13 cellular contexts compared by ENCODE assay signal in the genomic region with DNA sequence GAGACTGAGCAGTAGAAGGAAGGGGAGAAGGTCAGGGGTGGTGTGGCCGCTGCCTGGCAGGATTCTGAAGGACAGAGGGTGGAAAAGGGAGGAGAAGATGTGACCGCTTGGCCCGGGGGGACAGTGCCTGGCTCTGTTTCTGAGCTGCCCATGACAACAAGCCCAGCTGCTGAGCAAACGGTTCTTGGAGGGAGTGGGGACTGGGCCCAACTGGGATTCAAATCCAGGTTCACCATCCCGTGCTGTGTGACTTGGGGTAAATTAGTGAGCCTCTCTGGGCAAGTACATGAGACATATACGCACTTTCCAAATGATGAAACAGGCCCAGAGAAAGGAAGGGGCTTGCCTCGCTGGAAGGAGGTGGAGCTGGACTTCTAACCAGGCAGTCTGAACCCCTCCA. TPM values are rescaled to one million over a fixed set of nuclear protein-coding genes. Genes with fewer than 3 reads are reported as not detected.
"Had no signal": no experiment of that assay in that cellular context is flagged by ENCODE, and none has a peak within 500 bp of the region (broad histone marks: within the 10 kb centered on the region; RNA-seq: fewer than 3 reads in every experiment).

No MANE protein-coding gene starts in this region.

- H3K9me3 ChIP-seq: left lung had no signal

- H3K27ac ChIP-seq: gastroesophageal sphincter, hepatocyte, left lung had no signal

- H3K4me3 ChIP-seq: gastroesophageal sphincter, hepatocyte, left lung had no signal

- H3K36me3 ChIP-seq: gastroesophageal sphincter, left lung had no signal

- ATAC-seq: activated T-cell treated with anti-CD3 and anti-CD28 coated beads, Interleukin-2, amount 50 U/mL, for 72 hours; left lung had no signal

- H3K27me3 ChIP-seq: gastroesophageal sphincter had no signal

- DNase-seq: activated B cell treated with CpG ODN at 0.5 μM for 24 hours; activated CD4-positive, alpha-beta T cell treated with anti-CD3 and anti-CD28 coated beads, Interleukin-2, amount 10 ng/mL, durations not matched to agents 7 days and 5 days; activated CD8-positive, alpha-beta memory T cell treated with anti-CD3 and anti-CD28 coated beads, Interleukin-2, amount 50 U/mL, for 48 hours; activated gamma-delta T cell treated with Interleukin-2 at 50 U/mL for 16 hours; activated T-cell treated with anti-CD3 and anti-CD28 coated beads, Interleukin-2, amount 50 U/mL, for 72 hours; endodermal cell; islet precursor cell; SW 1271 had no signal

- H3K4me1 ChIP-seq: left lung had no signal

RNA-seq across cellular contexts. Expression of a gene that starts 23.3 kb away (rescaled TPM):
- total RNA-seq: activated B cell treated with CpG ODN at 0.5 μM for 24 hours; activated CD4-positive, alpha-beta T cell treated with anti-CD3 and anti-CD28 coated beads, Interleukin-2, amount 10 ng/mL, durations not matched to agents 7 days and 5 days; pulmonary artery endothelial cell; T-helper 2 cell treated with Interferon-gamma antibody and Interleukin-4, amounts not matched to agents 100 ng/mL and 5 ng/mL, for 36 hours had no signal

RNA-seq across cellular contexts. Expression of a gene that starts 44.5 kb away (rescaled TPM):
- total RNA-seq: activated CD4-positive, alpha-beta T cell treated with anti-CD3 and anti-CD28 coated beads, Interleukin-2, amount 10 ng/mL, durations not matched to agents 7 days and 5 days; T-helper 2 cell treated with Interferon-gamma antibody and Interleukin-4, amounts not matched to agents 100 ng/mL and 5 ng/mL, for 36 hours had no signal
